In genomic region chr2:3101704-3102055, GRCh38 we compare ENCODE assay signal across 22 cellular contexts.
DNase-seq lines count a peak whose midpoint lies in the region; ATAC-seq and TF ChIP-seq lines count a peak whose summit lies in the region.
"Had no signal": no experiment of that assay in that cellular context is flagged by ENCODE, and none has a peak within 500 bp of the region (broad histone marks: within the 10 kb centered on the region; RNA-seq: fewer than 3 reads in every experiment).

No MANE protein-coding gene starts in this region.

- no peak for DNase-seq in SK-N-SH
- DNase-seq in GM10248 (ENCODE audit: extremely low spot score): peak; percentile 3
- DNase-seq in lung (ENCODE audit: low spot score): peak; percentile 25
- DNase-seq in stimulated activated naive B cell treated with anti-CD40 and anti-IgM and Interleukin-4, amounts not matched to agents 10 μg/mL and 1 μg/mL and 100 μg/mL, for 72 hours: no peak
- no peak for DNase-seq in activated CD8-positive, alpha-beta memory T cell treated with anti-CD3 and anti-CD28 coated beads, Interleukin-2, amount 10 ng/mL, durations not matched to agents 7 days and 5 days
- no peak for DNase-seq in NCI-H345 (lab: John Stamatoyannopoulos, UW)
- DNase-seq: ACHN; Calu3; CD8-positive, alpha-beta memory T cell; DMS153; Kasumi-1; MG63; NCI-H1417 treated with DMSO at 0.1 percent for 48 hours; NCI-H187; NCI-H446 treated with DMSO at 0.1 percent for 48 hours; NCI-H526 treated with DMSO at 0.1 percent for 48 hours; PC-3; Right ventricle myocardium superior had no signal

- H3K4me3 Mint-ChIP-seq in stimulated activated naive B cell treated with anti-CD40 and anti-IgM and Interleukin-4, amounts not matched to agents 10 μg/mL and 1 μg/mL and 100 μg/mL, for 72 hours: no peak overlapping the region
- no peak overlapping the region for H3K4me3 Mint-ChIP-seq in activated CD8-positive, alpha-beta memory T cell treated with anti-CD3 and anti-CD28 coated beads, Interleukin-2, amount 10 ng/mL, durations not matched to agents 7 days and 5 days
- H3K4me3 Mint-ChIP-seq: CD8-positive, alpha-beta memory T cell had no signal

- H3K27me3 ChIP-seq in SK-N-SH (ENCODE audit: insufficient read depth) (no peaks in the 10 kb centered on the region), lung (ENCODE audit: control insufficient read depth, insufficient read depth) (no peaks in the 10 kb centered on the region)

- no peak overlapping the region for H3K4me2 ChIP-seq in SK-N-SH

- H3K27me3 Mint-ChIP-seq in stimulated activated naive B cell treated with anti-CD40 and anti-IgM and Interleukin-4, amounts not matched to agents 10 μg/mL and 1 μg/mL and 100 μg/mL, for 72 hours: peaks cover 3 to 15% of the 10 kb centered on the region in 2 donors
- peaks cover 12% of the 10 kb centered on the region for H3K27me3 Mint-ChIP-seq in activated CD8-positive, alpha-beta memory T cell treated with anti-CD3 and anti-CD28 coated beads, Interleukin-2, amount 10 ng/mL, durations not matched to agents 7 days and 5 days

- 39% methylated on average over 9 of the region's 9 CpGs for WGBS in SK-N-SH (ENCODE audit: low lambda C conversion rate)
- 89 to 94% methylated on average over 9 of the region's 9 CpGs for WGBS in lung, 2 donors

- H3K36me3 ChIP-seq in SK-N-SH (replicated peaks in 1 of 2; ENCODE audit: control insufficient read depth in 1 of 2, insufficient read depth in 2 of 2, low read length in 1 of 2) (no peaks in the 10 kb centered on the region), lung (ENCODE audit: control insufficient read depth in 2 of 2, insufficient read depth in 2 of 2, low read length in 2 of 2) (no peaks in the 10 kb centered on the region)
- H3K36me3 ChIP-seq: MG63 had no signal

- no peaks in the 10 kb centered on the region for H3K9me2 ChIP-seq in SK-N-SH

- H3K4me1 Mint-ChIP-seq in stimulated activated naive B cell treated with anti-CD40 and anti-IgM and Interleukin-4, amounts not matched to agents 10 μg/mL and 1 μg/mL and 100 μg/mL, for 72 hours: peaks cover 20 to 27% of the 10 kb centered on the region in 2 donors
- no peaks in the 10 kb centered on the region for H3K4me1 Mint-ChIP-seq in activated CD8-positive, alpha-beta memory T cell treated with anti-CD3 and anti-CD28 coated beads, Interleukin-2, amount 10 ng/mL, durations not matched to agents 7 days and 5 days
- H3K4me1 Mint-ChIP-seq: CD8-positive, alpha-beta memory T cell had no signal

- H2AFZ ChIP-seq in SK-N-SH (ENCODE audit: low read depth): no peak overlapping the region

- no peaks in the 10 kb centered on the region for H3K9me3 Mint-ChIP-seq in stimulated activated naive B cell treated with anti-CD40 and anti-IgM and Interleukin-4, amounts not matched to agents 10 μg/mL and 1 μg/mL and 100 μg/mL, for 72 hours
- H3K9me3 Mint-ChIP-seq in activated CD8-positive, alpha-beta memory T cell treated with anti-CD3 and anti-CD28 coated beads, Interleukin-2, amount 10 ng/mL, durations not matched to agents 7 days and 5 days (ENCODE audit: low read depth): no peaks in the 10 kb centered on the region

- POLR2A ChIA-PET in SK-N-SH (lab: Yijun Ruan, JAX): interaction anchor here (0.7 to 4.7 kb wide), 17 partner anchors 23 to 501 kb away, joined by 3 to 66 read pairs (median 6); partner anchors contain the start of gene TRAPPC12
- POLR2A ChIA-PET in GM10248 (lab: Yijun Ruan, JAX): no interaction called here

- TF ChIP-seq RAD21 in SK-N-SH (IDR thresholded peaks at IDR 0.05; ENCODE audit: low read length): no peak; the same call in 1 of the 2 replicates

- no peaks in the 10 kb centered on the region for H3K9me3 ChIP-seq in SK-N-SH
- peaks cover 0 to 2% of the 10 kb centered on the region in 2 donors for H3K9me3 ChIP-seq in lung (ENCODE audit: control insufficient read depth in 2 of 2, insufficient read depth in 1 of 2, low read length in 1 of 2)
- H3K9me3 ChIP-seq: MG63 had no signal

- no peak overlapping the region for H3K9ac ChIP-seq in SK-N-SH

- H3K79me2 ChIP-seq in SK-N-SH (ENCODE audit: insufficient read depth): no peaks in the 10 kb centered on the region

- ATAC-seq in SK-N-SH treated with all-trans-retinoic acid at 6 μM for 48 hours: no peak; the same call in 2 of the 3 replicates
- no peak for ATAC-seq in lung (ENCODE audit: insufficient read depth, low FRiP score)
- ATAC-seq in stimulated activated naive B cell treated with anti-CD40 and anti-IgM and Interleukin-4, amounts not matched to agents 10 μg/mL and 1 μg/mL and 100 μg/mL, for 72 hours (replicated peaks): no peak
- no peak for ATAC-seq in HG03460 (IDR thresholded peaks at IDR 0.05; ENCODE audit: unreplicated experiment)
- ATAC-seq in activated CD8-positive, alpha-beta memory T cell treated with anti-CD3 and anti-CD28 coated beads, Interleukin-2, amount 10 ng/mL, durations not matched to agents 7 days and 5 days: no peak
- ATAC-seq: HCT116, PC-3 had no signal

- CTCF ChIA-PET in SK-N-SH (lab: Yijun Ruan, JAX) (interaction anchor here (1.1 to 3.0 kb wide), 9 partner anchors 16 to 1247 kb away, joined by 3 to 15 read pairs (median 3); partner anchors contain the start of gene TRAPPC12), GM10248 (lab: Yijun Ruan, JAX) (no interaction called here)
- CTCF ChIA-PET in activated CD8-positive, alpha-beta memory T cell treated with anti-CD3 and anti-CD28 coated beads, Interleukin-2, amount 10 ng/mL, durations not matched to agents 7 days and 5 days (lab: Charles Lee): no interaction called here

- H3K4me1 ChIP-seq in SK-N-SH (ENCODE audit: control insufficient read depth in 1 of 2, insufficient read depth in 2 of 2, low read depth in 1 of 2, low read length in 1 of 2): peaks cover 0 to 84% of the 10 kb centered on the region in 2 experiments; a peak in 2 of 4 replicates
- H3K4me1 ChIP-seq in lung (ENCODE audit: control insufficient read depth in 2 of 2, insufficient read depth in 2 of 2, low read length in 2 of 2): no peaks in the 10 kb centered on the region

- H3F3A ChIP-seq in SK-N-SH (replicated peaks; ENCODE audit: insufficient read depth): no peaks in the 10 kb centered on the region

- H3K4me3 ChIP-seq in SK-N-SH (ENCODE audit: low read depth in 2 of 2, low read length in 1 of 2): no peak overlapping the region
- no peak overlapping the region for H3K4me3 ChIP-seq in lung
- H3K4me3 ChIP-seq: MG63 had no signal

- H3K27ac Mint-ChIP-seq in stimulated activated naive B cell treated with anti-CD40 and anti-IgM and Interleukin-4, amounts not matched to agents 10 μg/mL and 1 μg/mL and 100 μg/mL, for 72 hours: peak overlapping the region; percentile 5
- H3K27ac Mint-ChIP-seq in activated CD8-positive, alpha-beta memory T cell treated with anti-CD3 and anti-CD28 coated beads, Interleukin-2, amount 10 ng/mL, durations not matched to agents 7 days and 5 days: no peak overlapping the region
- H3K27ac Mint-ChIP-seq: CD8-positive, alpha-beta memory T cell had no signal

- no peak for TF ChIP-seq CTCF in SK-N-SH (IDR thresholded peaks at IDR 0.05)
- no peak for TF ChIP-seq CTCF in GM10248 (IDR thresholded peaks at IDR 0.05; ENCODE audit: control extremely low read depth, extremely low read depth, low read depth, missing control alignments)
- TF ChIP-seq CTCF in lung (IDR thresholded peaks at IDR 0.05; ENCODE audit: control extremely low read depth, extremely low read depth): no peak

- peaks cover 0 to 8% of the 10 kb centered on the region in 2 donors for H3K36me3 Mint-ChIP-seq in stimulated activated naive B cell treated with anti-CD40 and anti-IgM and Interleukin-4, amounts not matched to agents 10 μg/mL and 1 μg/mL and 100 μg/mL, for 72 hours
- H3K36me3 Mint-ChIP-seq in activated CD8-positive, alpha-beta memory T cell treated with anti-CD3 and anti-CD28 coated beads, Interleukin-2, amount 10 ng/mL, durations not matched to agents 7 days and 5 days: no peaks in the 10 kb centered on the region

- H3K27ac ChIP-seq in SK-N-SH (ENCODE audit: low read depth in 2 of 2, low read length in 1 of 2) (peak overlapping the region in 1 of 2 experiments; percentile 100; a peak in 3 of 4 replicates), lung (ENCODE audit: low read depth in 1 of 2, low read length in 1 of 2) (no peak overlapping the region)
- H3K27ac ChIP-seq: 22Rv1 had no signal

- no peaks in the 10 kb centered on the region for H4K20me1 ChIP-seq in SK-N-SH (ENCODE audit: insufficient read depth)

- TF ChIP-seq EP300 in SK-N-SH (IDR thresholded peaks at IDR 0.05; ENCODE audit: borderline replicate concordance in 1 of 2, low read depth in 1 of 2, low read length in 1 of 2): no peak

TF ChIP-seq in SK-N-SH treated with all-trans-retinoic acid at 6 μM for 48 hours, 23 proteins besides CTCF, POLR2A, EP300 and RAD21 (continues in another document):
- TF ChIP-seq SNAI2 (CRISPR knock-in tag; IDR thresholded peaks at IDR 0.05) (no peak), ZNF565 (CRISPR knock-in tag; conservative IDR thresholded peaks at IDR 0.05; ENCODE audit: low read depth) (peak; percentile 13; the same call in 1 of the 2 replicates)

TF ChIP-seq in SK-N-SH, 30 proteins besides CTCF, POLR2A, EP300 and RAD21:
- TF ChIP-seq CHD2 (IDR thresholded peaks at IDR 0.05; ENCODE audit: low read length, partially characterized antibody): no peak
- no peak for TF ChIP-seq FOXM1 (IDR thresholded peaks at IDR 0.05; ENCODE audit: low read depth)
- TF ChIP-seq RCOR1 (IDR thresholded peaks at IDR 0.05; ENCODE audit: low read length): no peak
- TF ChIP-seq PBX3 (IDR thresholded peaks at IDR 0.05): no peak

Comparison
In these comparisons a context has a peak if more than half of its experiments do, and no peak if none do; other contexts are left out.
1. DNase-seq: peak in GM10248 (single experiment) and lung (single experiment); none in SK-N-SH (single experiment), stimulated activated naive B cell treated with anti-CD40 and anti-IgM and Interleukin-4, amounts not matched to agents 10 μg/mL and 1 μg/mL and 100 μg/mL, for 72 hours (single experiment), activated CD8-positive, alpha-beta memory T cell treated with anti-CD3 and anti-CD28 coated beads, Interleukin-2, amount 10 ng/mL, durations not matched to agents 7 days and 5 days (single experiment) and NCI-H345 (single experiment).